ENCODE assay signal across 8 cellular contexts in the genomic region with DNA sequence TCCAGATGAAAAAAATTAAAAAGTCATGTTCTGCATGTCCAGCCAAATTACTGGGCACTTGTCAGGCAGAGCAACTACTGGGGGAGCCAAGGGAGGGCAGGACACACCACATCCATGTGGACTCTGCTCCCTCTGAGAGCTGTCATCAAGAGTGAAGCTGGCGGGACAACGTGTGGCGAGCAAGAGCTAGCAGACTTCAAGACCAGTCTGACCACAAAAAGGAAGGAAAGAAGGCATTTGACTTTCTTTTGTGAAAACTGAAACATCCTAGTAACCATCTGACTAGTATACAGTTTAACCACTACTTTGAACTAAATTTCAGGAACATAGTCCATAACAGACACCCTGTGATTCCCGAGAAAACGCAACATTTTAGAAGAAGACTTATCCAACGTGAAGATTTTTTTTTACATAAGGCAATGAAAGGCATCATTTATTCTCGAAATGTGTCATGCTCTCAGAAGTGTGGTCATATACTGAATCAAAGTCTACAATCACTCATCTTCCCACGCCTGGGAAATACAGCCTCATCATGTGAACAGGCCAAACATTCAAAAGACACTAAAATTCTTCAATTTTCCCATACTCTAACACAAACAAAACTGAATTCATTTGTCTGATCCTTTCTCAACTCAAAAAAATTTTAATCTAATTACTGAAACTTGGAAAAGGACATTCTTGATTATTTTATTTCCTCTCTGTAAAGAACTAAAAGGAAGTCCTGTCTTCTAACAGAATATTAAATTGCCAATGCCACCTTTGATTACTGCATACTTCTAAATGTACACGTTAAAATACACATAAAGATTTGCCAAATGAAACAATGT. TPM values are rescaled to one million over a fixed set of nuclear protein-coding genes. Genes with fewer than 3 reads are reported as not detected.
DNase-seq lines count a peak whose midpoint lies in the region; ATAC-seq and TF ChIP-seq lines count a peak whose summit lies in the region.

No MANE protein-coding gene starts in this region.

- H3K9me3 ChIP-seq in left ventricle myocardium inferior (replicated peaks) (no peaks in the 10 kb centered on the region), thyroid gland (no peaks in the 10 kb centered on the region)

- WGBS in thyroid gland, 2 donors, result 69 to 71% methylated on average over 9 of the region's 9 CpGs

- peak overlapping the region; percentile 18 for H3K4me3 ChIP-seq in AG10803 (ENCODE audit: low read length)
- H3K4me3 ChIP-seq in left ventricle myocardium inferior, result no peak overlapping the region
- no peak overlapping the region for H3K4me3 ChIP-seq in thyroid gland (replicated peaks in 1 of 3)

- peaks cover 98% of the 10 kb centered on the region for H3K4me1 ChIP-seq in left ventricle myocardium inferior
- H3K4me1 ChIP-seq in thyroid gland, result peaks cover 26 to 69% of the 10 kb centered on the region in 2 donors

- H3K27ac ChIP-seq in left ventricle myocardium inferior (replicated peaks) (peak overlapping the region; percentile 76), thyroid gland (peak overlapping the region in 2 of 3 donors; percentile 7 to 11)

- intact Hi-C loops in left ventricle myocardium inferior (cut with micrococcal nuclease) (no loop called here), thyroid gland (cut with DNase I) (no loop called here), posterior cingulate gyrus (cut with DNase I) (no loop called here)

- no peaks in the 10 kb centered on the region for H3K27me3 ChIP-seq in left ventricle myocardium inferior (ENCODE audit: low read depth)
- H3K27me3 ChIP-seq in thyroid gland, result no peaks in the 10 kb centered on the region

- DNase-seq in AG10803 (ENCODE audit: low read depth), result peak; percentile 89
- DNase-seq in UCSD-AML1 (lab: John Stamatoyannopoulos, UW; ENCODE audit: unreplicated experiment), result peak; percentile 15
- peak; percentile 73 for DNase-seq in left ventricle myocardium inferior
- peak; percentile 74 to 75 for DNase-seq in thyroid gland
- DNase-seq in HuH-7.5 (ENCODE audit: low spot score), result no peak
- DNase-seq in posterior cingulate gyrus, result no peak

- no peaks in the 10 kb centered on the region for H3K36me3 ChIP-seq in left ventricle myocardium inferior
- H3K36me3 ChIP-seq in thyroid gland, result no peaks in the 10 kb centered on the region

- TF ChIP-seq POLR2A in thyroid gland (IDR thresholded peaks at IDR 0.05), result no peak

- ATAC-seq in GM18867 (IDR thresholded peaks at IDR 0.05; ENCODE audit: unreplicated experiment), result peak; percentile 70
- peak; percentile 65 for ATAC-seq in HG03108 (IDR thresholded peaks at IDR 0.05; ENCODE audit: unreplicated experiment)

- TF ChIP-seq CTCF in AG10803 (conservative IDR thresholded peaks at IDR 0.05; ENCODE audit: low read length), result 0 out of 2 replicates have a peak, but pooled peaks have one; percentile 19
- no peak for TF ChIP-seq CTCF in left ventricle myocardium inferior (IDR thresholded peaks at IDR 0.05; ENCODE audit: borderline replicate concordance)
- no peak for TF ChIP-seq CTCF in thyroid gland (IDR thresholded peaks at IDR 0.05)

RNA-seq across cellular contexts. Expression of a gene that starts 15.5 kb away (rescaled TPM):
- total RNA-seq in left ventricle myocardium inferior, result 25.5 TPM
- total RNA-seq in thyroid gland, result 10 to 100 TPM; 41.0 to 75.5 (median 56.7) TPM

Comparison
In these comparisons a context has a peak if more than half of its experiments do, and no peak if none do; other contexts are left out.
1. DNase-seq: peak in AG10803 (single experiment), UCSD-AML1 (single experiment), left ventricle myocardium inferior (single experiment) and thyroid gland (2 of 2); none in HuH-7.5 (single experiment) and posterior cingulate gyrus (0 of 10).